ENCODE assay signal across 20 cellular contexts in genomic region chr3:167067844-167068161, GRCh38.
"Had no signal": no experiment of that assay in that cellular context is flagged by ENCODE, and none has a peak within 500 bp of the region (broad histone marks: within the 10 kb centered on the region; RNA-seq: fewer than 3 reads in every experiment).

No MANE protein-coding gene starts in this region.

- H3K36me3 Mint-ChIP-seq: immature natural killer cell, natural killer cell, WTC11 had no signal

- H3K27me3 Mint-ChIP-seq: activated CD8-positive, alpha-beta T cell treated with anti-CD3 and anti-CD28 coated beads for 36 hours; activated T-helper 17 cell treated with anti-CD3 and anti-CD28 coated beads, Interleukin-2, amount 50 U/mL, for 72 hours had no signal

- H3K36me3 ChIP-seq: brain microvascular endothelial cell, lower lobe of right lung, spleen, tibial nerve had no signal

- H3K4me1 Mint-ChIP-seq: activated T-helper 17 cell treated with anti-CD3 and anti-CD28 coated beads, Interleukin-2, amount 50 U/mL, for 72 hours; immature natural killer cell; natural killer cell; WTC11 had no signal

- ATAC-seq: activated CD8-positive, alpha-beta T cell treated with anti-CD3 and anti-CD28 coated beads for 36 hours; activated T-cell treated with anti-CD3 and anti-CD28 coated beads, Interleukin-2, amount 50 U/mL, for 4 hours; activated T-helper 17 cell treated with anti-CD3 and anti-CD28 coated beads, Interleukin-2, amount 50 U/mL, for 72 hours; natural killer cell; right cardiac atrium; WTC11 had no signal

- H3K4me3 Mint-ChIP-seq: activated CD8-positive, alpha-beta T cell treated with anti-CD3 and anti-CD28 coated beads for 36 hours; activated T-cell treated with anti-CD3 and anti-CD28 coated beads, Interleukin-2, amount 50 U/mL, for 4 hours; activated T-helper 17 cell treated with anti-CD3 and anti-CD28 coated beads, Interleukin-2, amount 50 U/mL, for 72 hours; immature natural killer cell; natural killer cell; WTC11 had no signal

- H3K27me3 ChIP-seq: brain microvascular endothelial cell, spleen, tibial nerve had no signal

- H3K9me3 Mint-ChIP-seq: activated CD8-positive, alpha-beta T cell treated with anti-CD3 and anti-CD28 coated beads for 36 hours; WTC11 had no signal

- H3K9me3 ChIP-seq: lower lobe of right lung, spleen, tibial nerve had no signal

- H3K27ac ChIP-seq: brain microvascular endothelial cell, lower lobe of right lung, spleen, tibial nerve had no signal

- H3K4me3 ChIP-seq: lower lobe of right lung, spleen, tibial nerve had no signal

- H3K4me1 ChIP-seq: lower lobe of right lung, spleen, tibial nerve had no signal

- H3K27ac Mint-ChIP-seq: activated CD8-positive, alpha-beta T cell treated with anti-CD3 and anti-CD28 coated beads for 36 hours; activated T-helper 17 cell treated with anti-CD3 and anti-CD28 coated beads, Interleukin-2, amount 50 U/mL, for 72 hours; immature natural killer cell; natural killer cell; WTC11 had no signal

- DNase-seq: activated CD4-positive, alpha-beta T cell treated with anti-CD3 and anti-CD28 coated beads, Interleukin-2, amount 50 U/mL, for 1 hour; activated CD8-positive, alpha-beta T cell treated with anti-CD3 and anti-CD28 coated beads for 36 hours; activated gamma-delta T cell treated with Interleukin-2 at 50 U/mL for 16 hours; activated naive CD4-positive, alpha-beta T cell treated with anti-CD3 and anti-CD28 coated beads, Interleukin-2, amount 50 U/mL, for 16 hours; activated T-cell treated with anti-CD3 and anti-CD28 coated beads, Interleukin-2, amount 50 U/mL, for 4 hours; amniotic stem cell; brain microvascular endothelial cell; hypothalamus; immature natural killer cell; kidney; lower lobe of right lung; mesenchymal stem cell; natural killer cell; posterior cingulate gyrus; right cardiac atrium; spleen; stimulated activated naive CD4-positive, alpha-beta T cell treated with Interleukin-2 at 50 U/mL for 16 hours had no signal
